25 cellular contexts compared by ENCODE assay signal in genomic region chr7:144001543-144001942, GRCh38. TPM values are rescaled to one million over a fixed set of nuclear protein-coding genes. Genes with fewer than 3 reads are reported as not detected.
"Had no signal": no experiment of that assay in that cellular context is flagged by ENCODE, and none has a peak within 500 bp of the region (broad histone marks: within the 10 kb centered on the region; RNA-seq: fewer than 3 reads in every experiment).

No MANE protein-coding gene starts in this region.

- DNase-seq: activated B cell treated with CpG ODN at 0.5 μM for 24 hours; activated CD4-positive, alpha-beta memory T cell treated with anti-CD3 and anti-CD28 coated beads, Interleukin-2, amount 10 ng/mL, durations not matched to agents 7 days and 5 days; activated CD4-positive, alpha-beta T cell treated with anti-CD3 and anti-CD28 coated beads for 48 hours; activated effector memory CD4-positive, alpha-beta T cell treated with Interleukin-2 at 50 U/mL for 16 hours; activated naive CD4-positive, alpha-beta T cell treated with anti-CD3 and anti-CD28 coated beads, Interleukin-2, amount 10 ng/mL, durations not matched to agents 7 days and 5 days; activated T-cell treated with anti-CD3 and anti-CD28 coated beads, Interleukin-2, amount 50 U/mL, for 72 hours; body of pancreas; dermis blood vessel endothelial cell; effector CD8-positive, alpha-beta T cell; erythroblast; foreskin melanocyte; glutamatergic neuron; nephron progenitor cell; spleen; stimulated activated CD4-positive, alpha-beta T cell treated with anti-CD3 and anti-CD28 coated beads, Interleukin-4, amount 100 ng/mL, for 1 hour; stimulated activated naive CD4-positive, alpha-beta T cell treated with Interleukin-2 at 50 U/mL for 16 hours; SW 1271; T-helper 17 cell; thyroid gland had no signal

- H3K27ac ChIP-seq: body of pancreas, cardiac muscle cell, hepatocyte, spleen, thyroid gland had no signal

- H3K4me2 ChIP-seq: hepatocyte had no signal

- H3K36me3 ChIP-seq: cardiac muscle cell, spleen, thyroid gland had no signal

- H3K79me2 ChIP-seq: hepatocyte had no signal

- H3K9me3 ChIP-seq: body of pancreas, spleen, thyroid gland had no signal

- H3K4me1 Mint-ChIP-seq: activated B cell treated with CpG ODN at 0.5 μM for 24 hours; activated CD4-positive, alpha-beta memory T cell treated with anti-CD3 and anti-CD28 coated beads, Interleukin-2, amount 10 ng/mL, durations not matched to agents 7 days and 5 days; activated naive CD4-positive, alpha-beta T cell treated with anti-CD3 and anti-CD28 coated beads, Interleukin-2, amount 10 ng/mL, durations not matched to agents 7 days and 5 days; nephron progenitor cell had no signal

- H3K36me3 Mint-ChIP-seq: activated naive CD4-positive, alpha-beta T cell treated with anti-CD3 and anti-CD28 coated beads, Interleukin-2, amount 10 ng/mL, durations not matched to agents 7 days and 5 days had no signal

- H3K27ac Mint-ChIP-seq: activated B cell treated with CpG ODN at 0.5 μM for 24 hours; activated CD4-positive, alpha-beta memory T cell treated with anti-CD3 and anti-CD28 coated beads, Interleukin-2, amount 10 ng/mL, durations not matched to agents 7 days and 5 days; activated naive CD4-positive, alpha-beta T cell treated with anti-CD3 and anti-CD28 coated beads, Interleukin-2, amount 10 ng/mL, durations not matched to agents 7 days and 5 days; activated T-cell treated with anti-CD3 and anti-CD28 coated beads, Interleukin-2, amount 50 U/mL, for 72 hours; nephron progenitor cell; T-helper 17 cell had no signal

- H3K9me3 Mint-ChIP-seq: activated B cell treated with CpG ODN at 0.5 μM for 24 hours; activated CD4-positive, alpha-beta memory T cell treated with anti-CD3 and anti-CD28 coated beads, Interleukin-2, amount 10 ng/mL, durations not matched to agents 7 days and 5 days; activated naive CD4-positive, alpha-beta T cell treated with anti-CD3 and anti-CD28 coated beads, Interleukin-2, amount 10 ng/mL, durations not matched to agents 7 days and 5 days; activated T-cell treated with anti-CD3 and anti-CD28 coated beads, Interleukin-2, amount 50 U/mL, for 72 hours; nephron progenitor cell had no signal

- H3K27me3 ChIP-seq: body of pancreas, cardiac muscle cell, hepatocyte, spleen, thyroid gland had no signal

- H3K4me3 ChIP-seq: body of pancreas, cardiac muscle cell, hepatocyte, spleen, thyroid gland had no signal

- H2AFZ ChIP-seq: hepatocyte had no signal

- ATAC-seq: activated T-cell treated with anti-CD3 and anti-CD28 coated beads, Interleukin-2, amount 50 U/mL, for 72 hours; body of pancreas; sciatic nerve; T-helper 17 cell had no signal

- H3K4me3 Mint-ChIP-seq: activated B cell treated with CpG ODN at 0.5 μM for 24 hours; activated CD4-positive, alpha-beta memory T cell treated with anti-CD3 and anti-CD28 coated beads, Interleukin-2, amount 10 ng/mL, durations not matched to agents 7 days and 5 days; activated naive CD4-positive, alpha-beta T cell treated with anti-CD3 and anti-CD28 coated beads, Interleukin-2, amount 10 ng/mL, durations not matched to agents 7 days and 5 days; activated T-cell treated with anti-CD3 and anti-CD28 coated beads, Interleukin-2, amount 50 U/mL, for 72 hours; nephron progenitor cell; T-helper 17 cell had no signal

- H3K27me3 Mint-ChIP-seq: activated naive CD4-positive, alpha-beta T cell treated with anti-CD3 and anti-CD28 coated beads, Interleukin-2, amount 10 ng/mL, durations not matched to agents 7 days and 5 days had no signal

- H3K4me1 ChIP-seq: spleen, thyroid gland had no signal

RNA-seq across cellular contexts. Expression of gene OR6B1, which starts 1.4 kb away (rescaled TPM):
- total RNA-seq: activated B cell treated with CpG ODN at 0.5 μM for 24 hours; activated CD4-positive, alpha-beta memory T cell treated with anti-CD3 and anti-CD28 coated beads, Interleukin-2, amount 10 ng/mL, durations not matched to agents 7 days and 5 days; activated T-cell treated with anti-CD3 and anti-CD28 coated beads, Interleukin-2, amount 50 U/mL, for 72 hours; body of pancreas; cardiac muscle cell; chondrocyte; dermis blood vessel endothelial cell; hepatocyte; sciatic nerve; spleen; subcutaneous adipose tissue; T-helper 17 cell; thyroid gland; ureter had no signal

RNA-seq across cellular contexts. Expression of gene OR2F1, which starts 46.9 kb away (rescaled TPM):
- total RNA-seq: activated B cell treated with CpG ODN at 0.5 μM for 24 hours; activated CD4-positive, alpha-beta memory T cell treated with anti-CD3 and anti-CD28 coated beads, Interleukin-2, amount 10 ng/mL, durations not matched to agents 7 days and 5 days; activated T-cell treated with anti-CD3 and anti-CD28 coated beads, Interleukin-2, amount 50 U/mL, for 72 hours; body of pancreas; cardiac muscle cell; chondrocyte; dermis blood vessel endothelial cell; hepatocyte; sciatic nerve; spleen; subcutaneous adipose tissue; T-helper 17 cell; thyroid gland; ureter had no signal

RNA-seq across cellular contexts. Expression of gene OR2A5, which starts 47.2 kb away (rescaled TPM):
- total RNA-seq: activated B cell treated with CpG ODN at 0.5 μM for 24 hours; activated CD4-positive, alpha-beta memory T cell treated with anti-CD3 and anti-CD28 coated beads, Interleukin-2, amount 10 ng/mL, durations not matched to agents 7 days and 5 days; activated T-cell treated with anti-CD3 and anti-CD28 coated beads, Interleukin-2, amount 50 U/mL, for 72 hours; body of pancreas; cardiac muscle cell; chondrocyte; dermis blood vessel endothelial cell; sciatic nerve; spleen; subcutaneous adipose tissue; T-helper 17 cell; thyroid gland; ureter had no signal
